Comparison of ENCODE assay signal across 14 cellular contexts in genomic region chrX:129768586-129769466, GRCh38. TPM values are rescaled to one million over a fixed set of nuclear protein-coding genes. Genes with fewer than 3 reads are reported as not detected.
A peak's percentile ranks its signal among the peaks of the same experiment; 100 is the strongest.
DNase-seq lines count a peak whose midpoint lies in the region; ATAC-seq and TF ChIP-seq lines count a peak whose summit lies in the region.
"Had no signal": no experiment of that assay in that cellular context is flagged by ENCODE, and none has a peak within 500 bp of the region (broad histone marks: within the 10 kb centered on the region; RNA-seq: fewer than 3 reads in every experiment).

No MANE protein-coding gene starts in this region.

- WGBS in testis, 2 donors: 93 to 97% methylated on average over 4 to 8 of the region's 8 CpGs

- no peak for ATAC-seq in GM21576 (IDR thresholded peaks at IDR 0.05; ENCODE audit: unreplicated experiment)

- DNase-seq in CD4-positive, alpha-beta memory T cell: no peak
- DNase-seq in Jurkat, Clone E6-1 (ENCODE audit: low read depth, low spot score): no peak
- no peak for DNase-seq in activated T-helper 2 cell treated with anti-CD3 and anti-CD28 coated beads, Interferon-gamma antibody, Interleukin-2, Interleukin-4, amounts not matched to agents 10 μg/mL and 5 μg/mL and 100 μg/mL, durations not matched to agents 14 hours and 24 hours and 36 hours (ENCODE audit: low spot score)
- peak; percentile 65 for DNase-seq in myocyte (ENCODE audit: low read depth)
- no peak for DNase-seq in effector CD4-positive, alpha-beta T cell
- DNase-seq in NK-92 treated with Interleukin-12 subunit alpha and Interleukin-12 subunit beta, amount 100 ng/mL, for 24 hours (lab: John Stamatoyannopoulos, UW): no peak
- DNase-seq in testis: no peak
- DNase-seq: brain microvascular endothelial cell, COR-L47, glutamatergic neuron, kidney glomerular epithelial cell had no signal

- peaks cover 37 to 72% (median 52%) of the 10 kb centered on the region in 4 donors for H3K4me1 Mint-ChIP-seq in CD4-positive, alpha-beta memory T cell
- peaks cover 42% of the 10 kb centered on the region for H3K4me1 Mint-ChIP-seq in activated T-helper 2 cell treated with anti-CD3 and anti-CD28 coated beads, Interferon-gamma antibody, Interleukin-2, Interleukin-4, amounts not matched to agents 10 μg/mL and 5 μg/mL and 100 μg/mL, durations not matched to agents 14 hours and 24 hours and 36 hours (ENCODE audit: low read depth)

- no peaks in the 10 kb centered on the region for H3K36me3 Mint-ChIP-seq in CD4-positive, alpha-beta memory T cell
- H3K36me3 Mint-ChIP-seq in activated T-helper 2 cell treated with anti-CD3 and anti-CD28 coated beads, Interferon-gamma antibody, Interleukin-2, Interleukin-4, amounts not matched to agents 10 μg/mL and 5 μg/mL and 100 μg/mL, durations not matched to agents 14 hours and 24 hours and 36 hours (ENCODE audit: low read depth): no peaks in the 10 kb centered on the region

- no peaks in the 10 kb centered on the region for H3K27me3 Mint-ChIP-seq in CD4-positive, alpha-beta memory T cell
- no peaks in the 10 kb centered on the region for H3K27me3 Mint-ChIP-seq in activated T-helper 2 cell treated with anti-CD3 and anti-CD28 coated beads, Interferon-gamma antibody, Interleukin-2, Interleukin-4, amounts not matched to agents 10 μg/mL and 5 μg/mL and 100 μg/mL, durations not matched to agents 14 hours and 24 hours and 36 hours (ENCODE audit: low read depth)

- no peak overlapping the region for H3K4me3 ChIP-seq in CD4-positive, alpha-beta memory T cell (ENCODE audit: low read length in 2 of 2)
- H3K4me3 ChIP-seq in Jurkat, Clone E6-1 (ENCODE audit: low read length): peak overlapping the region; percentile 38
- no peak overlapping the region for H3K4me3 ChIP-seq in testis
- H3K4me3 ChIP-seq: right atrium auricular region, thoracic aorta had no signal

- peak overlapping the region; percentile 38 for H3K27ac ChIP-seq in CD4-positive, alpha-beta memory T cell (ENCODE audit: low read depth, low read length)
- H3K27ac ChIP-seq in testis: no peak overlapping the region
- H3K27ac ChIP-seq: brain microvascular endothelial cell, right atrium auricular region, thoracic aorta had no signal

- TF ChIP-seq CTCF in testis (IDR thresholded peaks at IDR 0.05): no peak

- CTCF ChIA-PET in CD4-positive, alpha-beta memory T cell (lab: Charles Lee; ENCODE audit: partially characterized antibody): interaction anchor here (0.6 to 3.9 kb wide), 12 partner anchors 9 to 55 kb away, joined by 3 to 13 read pairs (median 4); partner anchors contain the start of gene SASH3

- H3K9me3 Mint-ChIP-seq in CD4-positive, alpha-beta memory T cell: peaks cover 0 to 4% (median 0%) of the 10 kb centered on the region in 8 donors
- no peaks in the 10 kb centered on the region for H3K9me3 Mint-ChIP-seq in activated T-helper 2 cell treated with anti-CD3 and anti-CD28 coated beads, Interferon-gamma antibody, Interleukin-2, Interleukin-4, amounts not matched to agents 10 μg/mL and 5 μg/mL and 100 μg/mL, durations not matched to agents 14 hours and 24 hours and 36 hours

- peak overlapping the region; percentile 77 to 91 (median 90) for H3K27ac Mint-ChIP-seq in CD4-positive, alpha-beta memory T cell
- peak overlapping the region; percentile 83 for H3K27ac Mint-ChIP-seq in activated T-helper 2 cell treated with anti-CD3 and anti-CD28 coated beads, Interferon-gamma antibody, Interleukin-2, Interleukin-4, amounts not matched to agents 10 μg/mL and 5 μg/mL and 100 μg/mL, durations not matched to agents 14 hours and 24 hours and 36 hours

- POLR2A ChIA-PET in CD4-positive, alpha-beta memory T cell (lab: Charles Lee; ENCODE audit: partially characterized antibody): interaction anchor here (0.8 to 39.3 kb wide), 6 partner anchors 0 to 114 kb away, joined by 3 to 1390 read pairs (median 4); partner anchors contain the start of genes APLN and SASH3

- H3K4me1 ChIP-seq in CD4-positive, alpha-beta memory T cell (ENCODE audit: insufficient read depth, low read length): peaks cover 74% of the 10 kb centered on the region
- H3K4me1 ChIP-seq in testis: no peaks in the 10 kb centered on the region
- H3K4me1 ChIP-seq: right atrium auricular region had no signal

- H3K9me3 ChIP-seq in CD4-positive, alpha-beta memory T cell (ENCODE audit: control insufficient read depth in 1 of 2, low read length in 2 of 2): no peaks in the 10 kb centered on the region
- no peaks in the 10 kb centered on the region for H3K9me3 ChIP-seq in testis
- H3K9me3 ChIP-seq: right atrium auricular region, thoracic aorta had no signal

- H3K36me3 ChIP-seq in CD4-positive, alpha-beta memory T cell (ENCODE audit: insufficient read depth, low read length): no peaks in the 10 kb centered on the region
- no peaks in the 10 kb centered on the region for H3K36me3 ChIP-seq in testis (ENCODE audit: low read depth, missing control alignments)
- H3K36me3 ChIP-seq: brain microvascular endothelial cell, right atrium auricular region, thoracic aorta had no signal

- no peak for TF ChIP-seq POLR2A in testis (IDR thresholded peaks at IDR 0.05)

- intact Hi-C loops in CD4-positive, alpha-beta memory T cell (cut with micrococcal nuclease): loop anchor here (1.0 to 2.0 kb wide), 3 partner anchors 8 to 14 kb away; no protein-coding TSS in a partner anchor
- intact Hi-C loops in activated T-helper 2 cell treated with anti-CD3 and anti-CD28 coated beads, Interferon-gamma antibody, Interleukin-2, Interleukin-4, amounts not matched to agents 10 μg/mL and 5 μg/mL and 100 μg/mL, durations not matched to agents 14 hours and 24 hours and 36 hours (cut with micrococcal nuclease): loop anchor here (1.0 to 10.0 kb wide), 3 partner anchors 8 to 406 kb away; partner anchors contain the start of gene RAB33A
- intact Hi-C loops in testis (cut with DNase I; ENCODE audit: low total_unique reads): no loop called here

- H3K27me3 ChIP-seq in CD4-positive, alpha-beta memory T cell (ENCODE audit: insufficient read depth, low read length): no peaks in the 10 kb centered on the region
- H3K27me3 ChIP-seq in testis: no peaks in the 10 kb centered on the region
- H3K27me3 ChIP-seq: brain microvascular endothelial cell, right atrium auricular region had no signal

- H3K4me3 Mint-ChIP-seq in CD4-positive, alpha-beta memory T cell: peak overlapping the region; percentile 50 to 81 (median 70)
- H3K4me3 Mint-ChIP-seq in activated T-helper 2 cell treated with anti-CD3 and anti-CD28 coated beads, Interferon-gamma antibody, Interleukin-2, Interleukin-4, amounts not matched to agents 10 μg/mL and 5 μg/mL and 100 μg/mL, durations not matched to agents 14 hours and 24 hours and 36 hours (ENCODE audit: low read depth): peak overlapping the region; percentile 37

RNA-seq across cellular contexts. Expression of gene SASH3, which starts 10.9 kb away (rescaled TPM):
- total RNA-seq in CD4-positive, alpha-beta memory T cell: 100 to 1,000 TPM; 148 to 152 TPM
- polyA plus RNA-seq in CD4-positive, alpha-beta memory T cell: 100 to 1,000 TPM in 1 of 2 donors, 10 to 100 TPM in 1; 83.3 to 211 TPM
- polyA plus RNA-seq in Jurkat, Clone E6-1 (2012; ENCODE audit: insufficient read depth, insufficient read length): 127 TPM
- 89.8 and 102 TPM in 2 replicates for total RNA-seq in activated T-helper 2 cell treated with anti-CD3 and anti-CD28 coated beads, Interferon-gamma antibody, Interleukin-2, Interleukin-4, amounts not matched to agents 10 μg/mL and 5 μg/mL and 100 μg/mL, durations not matched to agents 14 hours and 24 hours and 36 hours
- total RNA-seq in myocyte: not detected in 2 replicates
- polyA plus RNA-seq in myocyte (2012): not detected
- total RNA-seq in testis: 1 to 10 TPM in 1 of 2 donors, under 1 TPM in 1; 0.47 to 2.0 TPM
- polyA plus RNA-seq in testis (ENCODE audit: insufficient read depth, low read depth, low replicate concordance): 4.8 TPM

RNA-seq across cellular contexts. Expression of gene XPNPEP2, which starts 30.0 kb away (rescaled TPM):
- total RNA-seq in CD4-positive, alpha-beta memory T cell: under 1 TPM; 0.32 to 0.33 TPM
- under 1 TPM; 0.48 to 0.90 TPM for polyA plus RNA-seq in CD4-positive, alpha-beta memory T cell
- 0.44 TPM for polyA plus RNA-seq in Jurkat, Clone E6-1 (2012; ENCODE audit: insufficient read depth, insufficient read length)
- 0.11 and 0.16 TPM in 2 replicates for total RNA-seq in activated T-helper 2 cell treated with anti-CD3 and anti-CD28 coated beads, Interferon-gamma antibody, Interleukin-2, Interleukin-4, amounts not matched to agents 10 μg/mL and 5 μg/mL and 100 μg/mL, durations not matched to agents 14 hours and 24 hours and 36 hours
- total RNA-seq in myocyte (0.16 TPM in 1 of 2 replicates, not detected in the other), testis (under 1 TPM; 0.08 to 0.25 TPM)
- not detected for polyA plus RNA-seq in myocyte (2012)
- polyA plus RNA-seq in testis (ENCODE audit: insufficient read depth, low read depth, low replicate concordance): 1.4 TPM

Comparison
In these comparisons a context has a peak if more than half of its experiments do, and no peak if none do; other contexts are left out.
1. RNA of gene SASH3, which starts 10.9 kb away (total RNA-seq): 148 to 152 TPM in CD4-positive, alpha-beta memory T cell and 89.8 to 102 TPM in activated T-helper 2 cell treated with anti-CD3 and anti-CD28 coated beads, Interferon-gamma antibody, Interleukin-2, Interleukin-4, amounts not matched to agents 10 μg/mL and 5 μg/mL and 100 μg/mL, durations not matched to agents 14 hours and 24 hours and 36 hours; 0.47 to 2.0 TPM in testis and not detected in myocyte; every median in the first group is over 10 times any median in the second.